Comparison of ENCODE assay signal across 23 cellular contexts in the genomic region with DNA sequence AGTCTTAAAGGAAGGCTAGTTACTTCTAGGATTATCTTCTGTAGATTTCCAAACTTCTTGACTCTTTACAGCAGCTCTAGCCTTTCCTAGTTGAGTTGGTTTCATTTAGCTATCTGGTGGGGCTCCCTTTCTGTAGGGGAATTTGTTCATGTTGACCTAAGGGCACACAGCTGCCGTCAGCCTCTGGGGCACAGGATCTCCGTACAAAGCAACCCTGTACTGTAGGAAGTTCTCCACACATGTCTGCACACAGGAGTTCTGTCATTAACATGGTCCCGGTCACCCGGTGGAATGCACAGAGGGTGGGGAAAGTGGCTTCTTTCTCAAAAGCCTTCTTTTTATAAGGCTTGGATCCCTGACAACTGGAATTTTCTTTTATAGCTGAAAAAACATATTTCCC.
DNase-seq lines count a peak whose midpoint lies in the region; ATAC-seq, FAIRE-seq and TF ChIP-seq lines count a peak whose summit lies in the region.
"Had no signal": no experiment of that assay in that cellular context is flagged by ENCODE, and none has a peak within 500 bp of the region (broad histone marks: within the 10 kb centered on the region; RNA-seq: fewer than 3 reads in every experiment).

No MANE protein-coding gene starts in this region.

- POLR2A ChIA-PET in H1 (lab: Charles Lee; ENCODE audit: partially characterized antibody), result no interaction called here

- 95% methylated on average over 4 of the region's 4 CpGs; no CpG with 5 or more reads in 1 of the 2 experiments for WGBS in H1 (ENCODE audit: extremely low coverage in 1 of 2, insufficient coverage in 1 of 2, insufficient read length in 1 of 2, insufficient replicate concordance in 2 of 2, low coverage in 1 of 2, low lambda C conversion rate in 2 of 2, missing lambda C conversion rate in 1 of 2), 2 experiments
- 9 to 28% methylated on average over 4 of the region's 4 CpGs for WGBS in thyroid gland, 2 donors

- no peak for TF ChIP-seq EP300 in H1 (IDR thresholded peaks at IDR 0.05; ENCODE audit: borderline replicate concordance in 1 of 2, low read depth in 2 of 2, low read length in 2 of 2)

- TF ChIP-seq POLR2A in H1 (IDR thresholded peaks at IDR 0.05; ENCODE audit: control extremely low read depth in 1 of 2, low read depth in 2 of 2, low read length in 2 of 2) (no peak), thyroid gland (IDR thresholded peaks at IDR 0.05) (no peak)

- H3K4me1 ChIP-seq in H1 (replicated peaks in 1 of 4; ENCODE audit: control insufficient read depth in 3 of 4, insufficient read depth in 4 of 4, low read length in 3 of 4) (peaks cover 0 to 2% (median 0%) of the 10 kb centered on the region in 4 experiments; a peak in 2 of 7 replicates), thyroid gland (peaks cover 0 to 6% of the 10 kb centered on the region in 2 donors), kidney (ENCODE audit: control insufficient read depth in 1 of 2, insufficient read depth in 1 of 2, low read depth in 1 of 2, low read length in 2 of 2) (no peaks in the 10 kb centered on the region)
- H3K4me1 ChIP-seq: pancreas, Peyer's patch, suprapubic skin, uterus had no signal

- H3K27me3 ChIP-seq in H1 (replicated peaks in 1 of 4; ENCODE audit: control insufficient read depth in 3 of 4, extremely low read depth in 1 of 4, insufficient read depth in 3 of 4, low read length in 3 of 4), result no peaks in the 10 kb centered on the region
- no peaks in the 10 kb centered on the region for H3K27me3 ChIP-seq in thyroid gland
- H3K27me3 ChIP-seq: heart right ventricle, pancreas, Peyer's patch, suprapubic skin, uterus had no signal

- H3K4me2 ChIP-seq in H1 (ENCODE audit: insufficient read depth in 1 of 2, low read depth in 2 of 2, low read length in 2 of 2), result no peak overlapping the region
- H3K4me2 ChIP-seq: SK-N-SH had no signal

- H2BK15ac ChIP-seq in H1 (ENCODE audit: low read length), result no peak overlapping the region

- no peak overlapping the region for H2BK5ac ChIP-seq in H1 (ENCODE audit: low read depth, low read length)

- no peaks in the 10 kb centered on the region for H4K20me1 ChIP-seq in H1 (replicated peaks in 1 of 2; ENCODE audit: control insufficient read depth in 1 of 2, insufficient read depth in 2 of 2, low read length in 2 of 2)

- intact Hi-C loops in thyroid gland (cut with DNase I) (no loop called here), kidney (cut with DNase I) (no loop called here), head of caudate nucleus (cut with DNase I) (no loop called here)

- H2AFZ ChIP-seq in H1 (ENCODE audit: low read length), result peak overlapping the region; percentile 34; the same call in 1 of the 2 replicates

- H3K56ac ChIP-seq in H1 (replicated peaks; ENCODE audit: insufficient read length, low read depth, low read length), result no peak overlapping the region

- H2BK120ac ChIP-seq in H1 (replicated peaks; ENCODE audit: low read depth, low read length), result no peak overlapping the region

- H3K36me3 ChIP-seq in H1 (ENCODE audit: control insufficient read depth in 2 of 4, insufficient read depth in 4 of 4, low read length in 3 of 4) (no peaks in the 10 kb centered on the region), thyroid gland (no peaks in the 10 kb centered on the region), kidney (ENCODE audit: control insufficient read depth in 1 of 2, insufficient read depth in 2 of 2, low read length in 2 of 2) (no peaks in the 10 kb centered on the region)
- H3K36me3 ChIP-seq: heart right ventricle, pancreas, Peyer's patch, suprapubic skin, uterus had no signal

- CTCF ChIA-PET in H1 (lab: Charles Lee; ENCODE audit: partially characterized antibody), result interaction anchor here (0.6 to 1.7 kb wide), 7 partner anchors 9 to 480 kb away, joined by 3 to 6 read pairs (median 4); no protein-coding TSS in a partner anchor

- no peaks in the 10 kb centered on the region for H3K79me1 ChIP-seq in H1 (ENCODE audit: low read depth, low read length)

- H3K4ac ChIP-seq in H1 (replicated peaks; ENCODE audit: insufficient read length, low read depth, low read length), result no peak overlapping the region

- H2BK12ac ChIP-seq in H1 (ENCODE audit: low read depth, low read length), result no peak overlapping the region

- H3K4me3 ChIP-seq in H1 (ENCODE audit: extremely low read depth in 1 of 4, insufficient read depth in 2 of 4, low read depth in 3 of 4, low read length in 4 of 4) (no peak overlapping the region), thyroid gland (replicated peaks in 1 of 3) (no peak overlapping the region), kidney (ENCODE audit: low read length in 2 of 2) (no peak overlapping the region)
- H3K4me3 ChIP-seq: heart right ventricle, pancreas, Peyer's patch, suprapubic skin, uterus had no signal

- ATAC-seq in HG03135 (IDR thresholded peaks at IDR 0.05; ENCODE audit: unreplicated experiment), result no peak
- ATAC-seq: activated naive CD8-positive, alpha-beta T cell treated with anti-CD3 and anti-CD28 coated beads, Interleukin-2, amount 50 U/mL, for 24 hours; heart right ventricle had no signal

- no peak overlapping the region for H3K14ac ChIP-seq in H1 (ENCODE audit: insufficient read length)

- DNase-seq in RPMI7951 (ENCODE audit: low read depth) (peak; percentile 67), H1 (ENCODE audit: low read depth in 1 of 2, low spot score in 2 of 2) (no peak), myocyte (ENCODE audit: low read depth) (peak; percentile 3), thyroid gland (peak; percentile 10 to 15), kidney (no peak), head of caudate nucleus (no peak)
- DNase-seq: activated B cell treated with CpG ODN at 0.5 μM for 24 hours; activated CD4-positive, alpha-beta T cell treated with anti-CD3 and anti-CD28 coated beads, Interleukin-2, amount 50 U/mL, for 48 hours; activated effector memory CD4-positive, alpha-beta T cell treated with anti-CD3 and anti-CD28 coated beads, Interleukin-2, amount 50 U/mL, for 16 hours; activated naive CD8-positive, alpha-beta T cell treated with anti-CD3 and anti-CD28 coated beads, Interleukin-2, amount 50 U/mL, for 24 hours; activated T-cell treated with anti-CD3 and anti-CD28 coated beads for 4 hours; cortex of kidney; heart right ventricle; immature natural killer cell; Kasumi-1; NCI-H1694; NCI-H2171; pancreas; Peyer's patch; SK-N-SH; uterus had no signal

- H3K27ac ChIP-seq in H1 (ENCODE audit: low read depth, low read length) (no peak overlapping the region), thyroid gland (no peak overlapping the region), kidney (ENCODE audit: low read depth in 2 of 2, low read length in 2 of 2) (no peak overlapping the region)
- H3K27ac ChIP-seq: heart right ventricle, pancreas, Peyer's patch, suprapubic skin, uterus had no signal

- H4K8ac ChIP-seq in H1 (ENCODE audit: extremely low read depth, insufficient read depth, low read length), result no peak overlapping the region

- H2AK5ac ChIP-seq in H1 (ENCODE audit: low read depth, low read length), result no peak overlapping the region

- H3K23ac ChIP-seq in H1 (ENCODE audit: insufficient read length), result no peak overlapping the region

- no peaks in the 10 kb centered on the region for H3K23me2 ChIP-seq in H1 (ENCODE audit: low read depth, low read length)

- no peak overlapping the region for H4K5ac ChIP-seq in H1 (ENCODE audit: insufficient read length, low read depth, low read length)

- H4K91ac ChIP-seq in H1 (replicated peaks; ENCODE audit: insufficient read length, low read length), result no peak overlapping the region

- no peaks in the 10 kb centered on the region for H3K9me3 ChIP-seq in H1 (ENCODE audit: insufficient read depth in 2 of 2, low read depth in 1 of 2, low read length in 1 of 2)
- H3K9me3 ChIP-seq in thyroid gland, result no peaks in the 10 kb centered on the region
- no peaks in the 10 kb centered on the region for H3K9me3 ChIP-seq in kidney (ENCODE audit: control insufficient read depth in 1 of 2, low read length in 2 of 2)
- H3K9me3 ChIP-seq: heart right ventricle, pancreas, Peyer's patch, SK-N-SH, suprapubic skin, uterus had no signal

- H2BK20ac ChIP-seq in H1 (ENCODE audit: low read length), result no peak overlapping the region

- TF ChIP-seq RAD21 in H1 (IDR thresholded peaks at IDR 0.05 in 1 of 2, conservative IDR thresholded peaks at IDR 0.05 in 1 of 2; ENCODE audit: low read depth in 2 of 2, low read length in 2 of 2), result no peak

- FAIRE-seq in H1 (lab: Jason Lieb, UNC), result no peak
- no peak for FAIRE-seq in kidney (lab: Jason Lieb, UNC)
- FAIRE-seq: pancreas had no signal

- H3K9ac ChIP-seq in H1 (replicated peaks in 1 of 4; ENCODE audit: extremely low read depth in 1 of 4, low read depth in 3 of 4, low read length in 3 of 4) (no peak overlapping the region), kidney (ENCODE audit: low read length in 2 of 2) (no peak overlapping the region)
- H3K9ac ChIP-seq: SK-N-SH had no signal

- TF ChIP-seq CTCF in H1 (IDR thresholded peaks at IDR 0.05; ENCODE audit: control extremely low read depth in 1 of 3, insufficient read depth in 1 of 3, low read depth in 1 of 3, low read length in 3 of 3), result no peak
- TF ChIP-seq CTCF in thyroid gland (IDR thresholded peaks at IDR 0.05), result no peak
- TF ChIP-seq CTCF in kidney (IDR thresholded peaks at IDR 0.05; ENCODE audit: borderline replicate concordance, extremely low read depth, insufficient read depth), result no peak

- H3K79me2 ChIP-seq in H1 (ENCODE audit: control insufficient read depth in 1 of 2, insufficient read depth in 2 of 2, low read length in 2 of 2), result no peaks in the 10 kb centered on the region

- no peak overlapping the region for H3K18ac ChIP-seq in H1 (ENCODE audit: extremely low read depth, low read length)

TF ChIP-seq in H1, 55 proteins besides CTCF, POLR2A, EP300 and RAD21 (continues in another document):
- TF ChIP-seq RNF2 (IDR thresholded peaks at IDR 0.05; ENCODE audit: borderline replicate concordance, low read depth, low read length, missing control alignments, poor library complexity, severe bottlenecking) (no peak), CREB1 (IDR thresholded peaks at IDR 0.05) (no peak)

Comparison
In these comparisons a context has a peak if more than half of its experiments do, and no peak if none do; other contexts are left out.
1. DNase-seq: peak in RPMI7951 (single experiment), myocyte (single experiment) and thyroid gland (2 of 2); none in H1 (0 of 2), kidney (single experiment) and head of caudate nucleus (0 of 42).